Comparison of ENCODE assay signal across 20 cellular contexts in genomic region chr1:23646571-23646970, GRCh38.
"Had no signal": no experiment of that assay in that cellular context is flagged by ENCODE, and none has a peak within 500 bp of the region (broad histone marks: within the 10 kb centered on the region; RNA-seq: fewer than 3 reads in every experiment).

No MANE protein-coding gene starts in this region.

- H3K4me1 ChIP-seq: SJSA1 had no signal

- H3K9me3 ChIP-seq: MG63, SJSA1 had no signal

- H3K27ac ChIP-seq: HL-60, SJSA1, SK-N-MC had no signal

- H3K36me3 ChIP-seq: MG63, SJSA1 had no signal

- H3K27ac Mint-ChIP-seq: IgD-negative memory B cell had no signal

- DNase-seq: KBM-7, MG63, NCI-H1092, NCI-H1105 treated with DMSO at 0.1 percent for 48 hours, NCI-H1417 treated with DMSO at 0.1 percent for 48 hours, NCI-H146, NCI-H1694 treated with DMSO at 0.1 percent for 48 hours, NCI-H2081 treated with DMSO at 0.1 percent for 48 hours, NCI-H2171, NCI-H446, NCI-H510A, NCI-H524 treated with DMSO at 0.1 percent for 48 hours, OCI-M1, Right ventricle myocardium superior, RPMI8226, SIG-M5 had no signal

- H3K4me3 ChIP-seq: MG63, SJSA1, SK-N-MC had no signal

- H3K4me3 Mint-ChIP-seq: IgD-negative memory B cell had no signal
